Comparison of ENCODE assay signal across 22 cellular contexts in genomic region chr6:31405996-31406395, GRCh38. TPM values are rescaled to one million over a fixed set of nuclear protein-coding genes. Genes with fewer than 3 reads are reported as not detected.
DNase-seq lines count a peak whose midpoint lies in the region; ATAC-seq, FAIRE-seq and TF ChIP-seq lines count a peak whose summit lies in the region.
"Had no signal": no experiment of that assay in that cellular context is flagged by ENCODE, and none has a peak within 500 bp of the region (broad histone marks: within the 10 kb centered on the region; RNA-seq: fewer than 3 reads in every experiment).

No MANE protein-coding gene starts in this region.

- H3K4me3 Mint-ChIP-seq in CD8-positive, alpha-beta memory T cell = peak overlapping the region; percentile 1 to 60 (median 31)
- H3K4me3 Mint-ChIP-seq in astrocyte (ENCODE audit: unreplicated experiment) = no peak overlapping the region
- peak overlapping the region in 5 of 10 donors; percentile 9 to 48 (median 20) for H3K4me3 Mint-ChIP-seq in naive thymus-derived CD8-positive, alpha-beta T cell

- peaks cover 76 to 86% (median 83%) of the 10 kb centered on the region in 3 donors for H3K4me1 Mint-ChIP-seq in CD8-positive, alpha-beta memory T cell
- H3K4me1 Mint-ChIP-seq in astrocyte (ENCODE audit: low read depth, unreplicated experiment) = peaks cover 41% of the 10 kb centered on the region
- peaks cover 55 to 91% (median 79%) of the 10 kb centered on the region in 4 donors for H3K4me1 Mint-ChIP-seq in naive thymus-derived CD8-positive, alpha-beta T cell

- TSS peak; percentile 3 for BruUV-seq in HCT116 (replicated peaks; lab: Mats Ljungman, UMichigan)

- no peaks in the 10 kb centered on the region for H3K27me3 ChIP-seq in CD8-positive, alpha-beta memory T cell (ENCODE audit: insufficient read depth, low read length, poor library complexity, severe bottlenecking)
- H3K27me3 ChIP-seq in HCT116 (ENCODE audit: insufficient read depth, low read length) (no peaks in the 10 kb centered on the region), astrocyte (ENCODE audit: insufficient read depth, low read length) (no peaks in the 10 kb centered on the region)
- H3K27me3 ChIP-seq: esophagus muscularis mucosa, thyroid gland had no signal

- peaks cover 85% of the 10 kb centered on the region for H3K79me2 ChIP-seq in HCT116 (ENCODE audit: insufficient read depth, low read length)
- H3K79me2 ChIP-seq in astrocyte (ENCODE audit: insufficient read depth, low read length) = peaks cover 97% of the 10 kb centered on the region

- ATAC-seq in HCT116 (no peak), GM21515 (IDR thresholded peaks at IDR 0.05; ENCODE audit: unreplicated experiment) (no peak), GM19397 (IDR thresholded peaks at IDR 0.05; ENCODE audit: unreplicated experiment) (no peak), HG02759 (IDR thresholded peaks at IDR 0.05; ENCODE audit: unreplicated experiment) (no peak)
- ATAC-seq in naive thymus-derived CD8-positive, alpha-beta T cell = no peak
- ATAC-seq: stimulated activated naive CD8-positive, alpha-beta T cell treated with anti-CD3 and anti-CD28 coated beads, Interleukin-15, Interleukin-2, amounts not matched to agents 100 U/mL and 50 U/mL, for 24 hours had no signal

- RAD21 ChIA-PET in HCT116 (lab: Charles Lee; ENCODE audit: low non-redundant PET in 1 of 2, low total read pairs in 2 of 2, uncharacterized antibody in 2 of 2, unreplicated experiment in 2 of 2) = no interaction called here

- H4K20me1 ChIP-seq in HCT116 (ENCODE audit: insufficient read depth) (no peaks in the 10 kb centered on the region), astrocyte (ENCODE audit: insufficient read depth, low read length) (peaks cover 85% of the 10 kb centered on the region)

- H3K27ac ChIP-seq in CD8-positive, alpha-beta memory T cell (ENCODE audit: low read depth, low read length) = no peak overlapping the region
- H3K27ac ChIP-seq in HCT116 (ENCODE audit: low read depth, low read length) (no peak overlapping the region), astrocyte (ENCODE audit: low read depth, low read length) (no peak overlapping the region)
- H3K27ac ChIP-seq: esophagus muscularis mucosa, thyroid gland had no signal

- peaks cover 7% of the 10 kb centered on the region for H3K36me3 ChIP-seq in CD8-positive, alpha-beta memory T cell (ENCODE audit: insufficient read depth, low read length)
- H3K36me3 ChIP-seq in HCT116 (ENCODE audit: control insufficient read depth in 1 of 2, insufficient read depth in 2 of 2, low read length in 2 of 2) = peaks cover 0 to 3% of the 10 kb centered on the region in 2 experiments; a peak in 3 of 4 replicates
- peaks cover 4% of the 10 kb centered on the region for H3K36me3 ChIP-seq in astrocyte (ENCODE audit: insufficient read depth, low read length)
- H3K36me3 ChIP-seq: thyroid gland had no signal

- no peak overlapping the region for H3K9ac ChIP-seq in HCT116 (ENCODE audit: low read length)
- no peak overlapping the region for H3K9ac ChIP-seq in astrocyte (ENCODE audit: low read length)

- peaks cover 0 to 24% (median 5%) of the 10 kb centered on the region in 3 donors for H3K36me3 Mint-ChIP-seq in CD8-positive, alpha-beta memory T cell
- H3K36me3 Mint-ChIP-seq in astrocyte (ENCODE audit: low read depth, unreplicated experiment) = peaks cover 5% of the 10 kb centered on the region
- H3K36me3 Mint-ChIP-seq in naive thymus-derived CD8-positive, alpha-beta T cell = peaks cover 0 to 19% (median under 1%) of the 10 kb centered on the region in 3 donors
- H3K36me3 Mint-ChIP-seq: naive B cell had no signal

- H3K4me2 ChIP-seq in HCT116 (ENCODE audit: low read length) = no peak overlapping the region
- peak overlapping the region; percentile 1 for H3K4me2 ChIP-seq in astrocyte (ENCODE audit: low read length)

- H3K9me3 ChIP-seq in CD8-positive, alpha-beta memory T cell (ENCODE audit: low read length) = no peaks in the 10 kb centered on the region
- H3K9me3 ChIP-seq in HCT116 (ENCODE audit: control insufficient read depth in 1 of 2, insufficient read depth in 1 of 2, low read depth in 1 of 2, low read length in 2 of 2) (no peaks in the 10 kb centered on the region), astrocyte (ENCODE audit: insufficient read depth, low read depth, low read length) (no peaks in the 10 kb centered on the region)
- H3K9me3 ChIP-seq: esophagus muscularis mucosa, thyroid gland had no signal

- TF ChIP-seq CTCF in HCT116 (IDR thresholded peaks at IDR 0.05 in 2 of 3, conservative IDR thresholded peaks at IDR 0.05 in 1 of 3; ENCODE audit: borderline replicate concordance in 1 of 3, insufficient read depth in 1 of 3, low read depth in 2 of 3, low read length in 2 of 3) = no peak
- TF ChIP-seq CTCF in astrocyte (IDR thresholded peaks at IDR 0.05; ENCODE audit: insufficient read depth, low read depth, low read length) = no peak

- H3K27me3 Mint-ChIP-seq in CD8-positive, alpha-beta memory T cell = no peaks in the 10 kb centered on the region
- H3K27me3 Mint-ChIP-seq in astrocyte (ENCODE audit: low read depth, unreplicated experiment) = no peaks in the 10 kb centered on the region
- H3K27me3 Mint-ChIP-seq in naive thymus-derived CD8-positive, alpha-beta T cell = no peaks in the 10 kb centered on the region
- H3K27me3 Mint-ChIP-seq: naive B cell had no signal

- intact Hi-C loops in HCT116 (cut with micrococcal nuclease) = no loop called here

- peak overlapping the region in 5 of 8 donors; percentile 5 to 91 (median 51) for H3K27ac Mint-ChIP-seq in CD8-positive, alpha-beta memory T cell
- H3K27ac Mint-ChIP-seq in astrocyte (ENCODE audit: unreplicated experiment) = no peak overlapping the region
- peak overlapping the region in 6 of 10 donors; percentile 0 to 78 (median 38) for H3K27ac Mint-ChIP-seq in naive thymus-derived CD8-positive, alpha-beta T cell

- TF ChIP-seq RAD21 in HCT116 (IDR thresholded peaks at IDR 0.05; ENCODE audit: low read depth) = no peak

- no peaks in the 10 kb centered on the region for H3K9me2 ChIP-seq in HCT116 (ENCODE audit: insufficient read depth)

- H2AFZ ChIP-seq in HCT116 (ENCODE audit: low read depth, low read length, poor library complexity, severe bottlenecking) (no peak overlapping the region), astrocyte (ENCODE audit: low read depth, low read length) (no peak overlapping the region)

- FAIRE-seq in astrocyte (lab: Jason Lieb, UNC) = no peak
- FAIRE-seq: small intestine had no signal

- no peak overlapping the region for H3K4me3 ChIP-seq in CD8-positive, alpha-beta memory T cell (ENCODE audit: low read length)
- no peak overlapping the region for H3K4me3 ChIP-seq in HCT116 (replicated peaks in 1 of 2; ENCODE audit: low read depth in 1 of 2, low read length in 2 of 2)
- H3K4me3 ChIP-seq in astrocyte (ENCODE audit: insufficient read depth, low read depth, low read length) = no peak overlapping the region
- H3K4me3 ChIP-seq: esophagus muscularis mucosa, thyroid gland had no signal

- DNase-seq in CD8-positive, alpha-beta memory T cell = no peak
- DNase-seq in HCT116 (ENCODE audit: low read depth, low spot score) (no peak), astrocyte (ENCODE audit: low read depth) (no peak), NCI-H510A (lab: John Stamatoyannopoulos, UW) (no peak)
- no peak for DNase-seq in naive thymus-derived CD8-positive, alpha-beta T cell
- DNase-seq: activated CD8-positive, alpha-beta memory T cell treated with anti-CD3 and anti-CD28 coated beads, Interleukin-2, amount 50 U/mL, for 4 hours; anterior cingulate cortex; cerebellar nuclear complex; MM.1S; naive B cell; NCI-H2171; NCI-H69; Right ventricle myocardium superior; small intestine; stimulated activated CD4-positive, alpha-beta T cell treated with anti-CD3 and anti-CD28 coated beads, Interleukin-2, amount 100 ng/mL, for 48 hours; stimulated activated naive CD8-positive, alpha-beta T cell treated with anti-CD3 and anti-CD28 coated beads, Interleukin-15, Interleukin-2, amounts not matched to agents 100 U/mL and 50 U/mL, for 24 hours; T-helper 1 cell; thyroid gland had no signal

- POLR2A ChIA-PET in CD8-positive, alpha-beta memory T cell (lab: Charles Lee) = no interaction called here
- POLR2A ChIA-PET in HCT116 (lab: Charles Lee) = no interaction called here
- POLR2A ChIA-PET in naive thymus-derived CD8-positive, alpha-beta T cell (lab: Charles Lee) = no interaction called here

- no peak for TF ChIP-seq POLR2A in HCT116 (IDR thresholded peaks at IDR 0.05; ENCODE audit: borderline replicate concordance, extremely low read depth, insufficient read depth, insufficient read length)

- peaks cover 39% of the 10 kb centered on the region for H3K4me1 ChIP-seq in CD8-positive, alpha-beta memory T cell (ENCODE audit: insufficient read depth, low read length)
- H3K4me1 ChIP-seq in HCT116 (ENCODE audit: control insufficient read depth in 1 of 2, insufficient read depth in 2 of 2, low read length in 2 of 2) = peaks cover 19 to 41% of the 10 kb centered on the region in 2 experiments
- H3K4me1 ChIP-seq in astrocyte (ENCODE audit: insufficient read depth, low read length) = peaks cover 42% of the 10 kb centered on the region

- H3K9me3 Mint-ChIP-seq in CD8-positive, alpha-beta memory T cell = peaks cover 0 to 2% (median 0%) of the 10 kb centered on the region in 5 donors
- H3K9me3 Mint-ChIP-seq in astrocyte (ENCODE audit: unreplicated experiment) = no peaks in the 10 kb centered on the region
- no peaks in the 10 kb centered on the region for H3K9me3 Mint-ChIP-seq in naive thymus-derived CD8-positive, alpha-beta T cell
- H3K9me3 Mint-ChIP-seq: naive B cell had no signal

- CTCF ChIA-PET in CD8-positive, alpha-beta memory T cell (lab: Charles Lee) = interaction anchor here (1.4 to 1.6 kb wide), 2 partner anchors 8 to 36 kb away, joined by 3 to 4 read pairs; no protein-coding TSS in a partner anchor
- CTCF ChIA-PET in HCT116 (lab: Charles Lee) = no interaction called here

RNA-seq across cellular contexts. Expression of gene MICA, which starts 2.6 kb away (rescaled TPM):
- total RNA-seq in CD8-positive, alpha-beta memory T cell = 10 to 100 TPM; 12.4 to 12.8 TPM
- 8.2 TPM for polyA plus RNA-seq in CD8-positive, alpha-beta memory T cell
- 24.1 TPM for total RNA-seq in HCT116 (2021; ENCODE audit: unreplicated experiment)
- polyA plus RNA-seq in HCT116 (2012) = 37.3 and 41.2 TPM in 2 replicates
- 70.0 and 70.6 TPM in 2 replicates for total RNA-seq in astrocyte
- total RNA-seq in naive thymus-derived CD8-positive, alpha-beta T cell = 10 to 100 TPM; 21.0 to 21.9 TPM
- polyA plus RNA-seq in naive thymus-derived CD8-positive, alpha-beta T cell = 1 to 10 TPM; 3.7 to 5.8 (median 5.5) TPM

RNA-seq across cellular contexts. Expression of gene HLA-B, which starts 49.0 kb away (rescaled TPM):
- 1,000 to 10,000 TPM; 3,705 to 3,812 TPM for total RNA-seq in CD8-positive, alpha-beta memory T cell
- 8,337 TPM for polyA plus RNA-seq in CD8-positive, alpha-beta memory T cell
- total RNA-seq in HCT116 (2021; ENCODE audit: unreplicated experiment) (381 TPM), astrocyte (1,493 and 2,082 TPM in 2 replicates)
- 504 and 684 TPM in 2 replicates for polyA plus RNA-seq in HCT116 (2012)
- total RNA-seq in naive thymus-derived CD8-positive, alpha-beta T cell = 1,000 to 10,000 TPM; 5,337 to 5,382 TPM
- polyA plus RNA-seq in naive thymus-derived CD8-positive, alpha-beta T cell = 1,000 to 10,000 TPM; 5,978 to 8,548 (median 7,722) TPM
